In the genomic region with DNA sequence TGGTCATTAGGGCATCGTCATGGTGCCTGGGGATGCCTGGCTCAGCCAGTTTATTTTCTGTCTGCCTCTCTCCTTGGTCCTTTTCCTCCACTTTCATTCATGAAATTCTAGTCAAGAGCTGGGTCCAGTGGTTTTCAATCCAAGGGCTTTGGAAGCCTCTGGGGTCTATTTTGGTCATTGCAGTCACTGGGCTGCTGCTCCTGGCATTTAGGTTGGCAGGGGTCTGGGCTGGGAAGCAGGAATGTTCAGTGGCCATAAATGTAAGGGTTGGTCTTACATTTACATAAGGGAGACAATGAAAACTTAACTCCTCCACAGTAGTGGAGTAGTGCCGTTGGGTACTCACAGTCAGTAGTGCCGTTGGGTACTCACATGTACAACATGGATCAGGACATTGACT, we compare ENCODE assay signal across 22 cellular contexts. TPM values are rescaled to one million over a fixed set of nuclear protein-coding genes. Genes with fewer than 3 reads are reported as not detected.
DNase-seq lines count a peak whose midpoint lies in the region; ATAC-seq, FAIRE-seq and TF ChIP-seq lines count a peak whose summit lies in the region.
"Had no signal": no experiment of that assay in that cellular context is flagged by ENCODE, and none has a peak within 500 bp of the region (broad histone marks: within the 10 kb centered on the region; RNA-seq: fewer than 3 reads in every experiment).

No MANE protein-coding gene starts in this region.

- FAIRE-seq in pancreas (lab: Jason Lieb, UNC), result no peak
- FAIRE-seq: GM12891, HTR-8/SVneo had no signal

- H3K9me3 ChIP-seq in Caco-2, result no peaks in the 10 kb centered on the region
- no peaks in the 10 kb centered on the region for H3K9me3 ChIP-seq in left ventricle myocardium inferior (replicated peaks)
- H3K9me3 ChIP-seq in pancreas, result no peaks in the 10 kb centered on the region
- H3K9me3 ChIP-seq: BLaER1 had no signal

- peaks cover 79% of the 10 kb centered on the region for H3K36me3 Mint-ChIP-seq in activated T-cell treated with anti-CD3 and anti-CD28 coated beads, Interleukin-2, amount 50 U/mL, for 24 hours (ENCODE audit: low read depth)
- peaks cover 61% of the 10 kb centered on the region for H3K36me3 Mint-ChIP-seq in Caco-2 (ENCODE audit: insufficient read depth, unreplicated experiment)
- H3K36me3 Mint-ChIP-seq in progenitor cell of endocrine pancreas (ENCODE audit: insufficient read depth), result peaks cover 8% of the 10 kb centered on the region

- peaks cover 9% of the 10 kb centered on the region for H3K4me1 Mint-ChIP-seq in activated T-cell treated with anti-CD3 and anti-CD28 coated beads, Interleukin-2, amount 50 U/mL, for 24 hours (ENCODE audit: low read depth)
- H3K4me1 Mint-ChIP-seq in Caco-2 (ENCODE audit: low read depth, unreplicated experiment) (peaks cover 14% of the 10 kb centered on the region), progenitor cell of endocrine pancreas (ENCODE audit: low read depth) (peaks cover 19% of the 10 kb centered on the region)

- WGBS in pancreas, 2 donors, result 98% methylated on average over 3 of the region's 3 CpGs

- H3K36me3 ChIP-seq in Caco-2 (ENCODE audit: control insufficient read depth, insufficient read depth, low read length), result no peaks in the 10 kb centered on the region; the same call in 1 of the 2 replicates
- H3K36me3 ChIP-seq in left ventricle myocardium inferior, result peaks cover 10% of the 10 kb centered on the region
- H3K36me3 ChIP-seq in pancreas, result no peaks in the 10 kb centered on the region

- H3K27ac Mint-ChIP-seq in activated T-cell treated with anti-CD3 and anti-CD28 coated beads, Interleukin-2, amount 50 U/mL, for 24 hours, result peak overlapping the region; percentile 67
- H3K27ac Mint-ChIP-seq in Caco-2 (ENCODE audit: unreplicated experiment) (peak overlapping the region; percentile 33), progenitor cell of endocrine pancreas (peak overlapping the region; percentile 37)

- intact Hi-C loops in Caco-2 (cut with micrococcal nuclease; ENCODE audit: unreplicated experiment) (no loop called here), left ventricle myocardium inferior (cut with micrococcal nuclease) (no loop called here), pancreas (cut with DNase I) (no loop called here), head of caudate nucleus (cut with DNase I) (no loop called here)

- POLR2A ChIA-PET in Caco-2 (lab: Charles Lee), result no interaction called here

- H3K4me1 ChIP-seq in Caco-2, result peaks cover 9% of the 10 kb centered on the region
- peaks cover 23% of the 10 kb centered on the region for H3K4me1 ChIP-seq in left ventricle myocardium inferior
- no peaks in the 10 kb centered on the region for H3K4me1 ChIP-seq in pancreas

- TF ChIP-seq CTCF in Caco-2 (IDR thresholded peaks at IDR 0.05; ENCODE audit: insufficient read depth in 1 of 2, low read depth in 1 of 2, low read length in 1 of 2, severe bottlenecking in 1 of 2, unreplicated experiment in 1 of 2), result no peak
- TF ChIP-seq CTCF in left ventricle myocardium inferior (IDR thresholded peaks at IDR 0.05; ENCODE audit: borderline replicate concordance), result no peak
- no peak for TF ChIP-seq CTCF in progenitor cell of endocrine pancreas (IDR thresholded peaks at IDR 0.05; ENCODE audit: unreplicated experiment)
- no peak for TF ChIP-seq CTCF in pancreas (IDR thresholded peaks at IDR 0.05)

- no peaks in the 10 kb centered on the region for H3K9me3 Mint-ChIP-seq in activated T-cell treated with anti-CD3 and anti-CD28 coated beads, Interleukin-2, amount 50 U/mL, for 24 hours
- H3K9me3 Mint-ChIP-seq in Caco-2 (ENCODE audit: unreplicated experiment) (no peaks in the 10 kb centered on the region), progenitor cell of endocrine pancreas (ENCODE audit: low read depth) (no peaks in the 10 kb centered on the region)
- H3K9me3 Mint-ChIP-seq: CD4-positive, alpha-beta memory T cell had no signal

- H3K4me3 ChIP-seq in Caco-2 (ENCODE audit: low read depth, low read length) (no peak overlapping the region), left ventricle myocardium inferior (no peak overlapping the region), pancreas (no peak overlapping the region)
- H3K4me3 ChIP-seq: BLaER1 had no signal

- DNase-seq in activated T-cell treated with anti-CD3 and anti-CD28 coated beads, Interleukin-2, amount 50 U/mL, for 24 hours, result no peak
- DNase-seq in activated T-cell treated with anti-CD3 and anti-CD28 coated beads for 4 hours (no peak), Caco-2 (no peak), left ventricle myocardium inferior (no peak), progenitor cell of endocrine pancreas (ENCODE audit: low spot score, unreplicated experiment) (no peak), pancreas (no peak), head of caudate nucleus (no peak)
- DNase-seq: ACHN; CD4-positive, alpha-beta memory T cell; GOT3; IMR-90; NCI-H1105; NCI-H226; NK-92 treated with Interleukin-12 subunit alpha and Interleukin-12 subunit beta, amount 100 ng/mL, for 24 hours had no signal

- H3K27me3 ChIP-seq in Caco-2 (replicated peaks; ENCODE audit: control insufficient read depth, insufficient read depth, low read length), result no peaks in the 10 kb centered on the region
- H3K27me3 ChIP-seq in left ventricle myocardium inferior (ENCODE audit: low read depth), result no peaks in the 10 kb centered on the region
- H3K27me3 ChIP-seq in pancreas, result no peaks in the 10 kb centered on the region
- H3K27me3 ChIP-seq: BLaER1 had no signal

- no peak overlapping the region for H3K4me3 Mint-ChIP-seq in activated T-cell treated with anti-CD3 and anti-CD28 coated beads, Interleukin-2, amount 50 U/mL, for 24 hours
- H3K4me3 Mint-ChIP-seq in Caco-2 (ENCODE audit: unreplicated experiment) (no peak overlapping the region), progenitor cell of endocrine pancreas (ENCODE audit: low read depth) (no peak overlapping the region)
- H3K4me3 Mint-ChIP-seq: CD4-positive, alpha-beta memory T cell had no signal

- no peak for ATAC-seq in pancreas
- ATAC-seq in GM21786 (IDR thresholded peaks at IDR 0.05; ENCODE audit: unreplicated experiment), result no peak
- ATAC-seq: HCT116 had no signal

- peak overlapping the region; percentile 27 for H3K27ac ChIP-seq in left ventricle myocardium inferior (replicated peaks)
- no peak overlapping the region for H3K27ac ChIP-seq in pancreas
- H3K27ac ChIP-seq: 22Rv1, BLaER1, KMS-11, RWPE1 had no signal

- BruUV-seq in Caco-2 (replicated peaks; lab: Mats Ljungman, UMichigan), result no TSS peak

- CTCF ChIA-PET in Caco-2 (lab: Charles Lee), result no interaction called here

- H3K27me3 Mint-ChIP-seq in activated T-cell treated with anti-CD3 and anti-CD28 coated beads, Interleukin-2, amount 50 U/mL, for 24 hours, result no peaks in the 10 kb centered on the region
- H3K27me3 Mint-ChIP-seq in Caco-2 (ENCODE audit: insufficient read depth, unreplicated experiment) (no peaks in the 10 kb centered on the region), progenitor cell of endocrine pancreas (no peaks in the 10 kb centered on the region)
- H3K27me3 Mint-ChIP-seq: CD4-positive, alpha-beta memory T cell had no signal

RNA-seq across cellular contexts. Expression of gene PTPN11, which starts 48.1 kb away (rescaled TPM):
- total RNA-seq in Caco-2 (2022), result 152 and 153 TPM in 2 replicates
- total RNA-seq in left ventricle myocardium inferior, result 139 TPM
- 73.8 and 77.3 TPM in 2 replicates for total RNA-seq in progenitor cell of endocrine pancreas
- 10 to 100 TPM; 25.5 to 51.1 (median 38.7) TPM for total RNA-seq in pancreas
- 10 to 100 TPM; 12.4 to 17.0 TPM for polyA plus RNA-seq in pancreas

RNA-seq across cellular contexts. Expression of gene RPL6, which starts 57.4 kb away (rescaled TPM):
- 1,460 and 1,533 TPM in 2 replicates for total RNA-seq in Caco-2 (2022)
- total RNA-seq in left ventricle myocardium inferior, result 572 TPM
- 1,626 and 1,651 TPM in 2 replicates for total RNA-seq in progenitor cell of endocrine pancreas
- 1,000 to 10,000 TPM in 3 of 6 donors, 100 to 1,000 TPM in 3; 590 to 1,140 (median 969) TPM for total RNA-seq in pancreas
- 1,000 to 10,000 TPM; 1,305 to 1,871 TPM for polyA plus RNA-seq in pancreas
